In the genomic region with DNA sequence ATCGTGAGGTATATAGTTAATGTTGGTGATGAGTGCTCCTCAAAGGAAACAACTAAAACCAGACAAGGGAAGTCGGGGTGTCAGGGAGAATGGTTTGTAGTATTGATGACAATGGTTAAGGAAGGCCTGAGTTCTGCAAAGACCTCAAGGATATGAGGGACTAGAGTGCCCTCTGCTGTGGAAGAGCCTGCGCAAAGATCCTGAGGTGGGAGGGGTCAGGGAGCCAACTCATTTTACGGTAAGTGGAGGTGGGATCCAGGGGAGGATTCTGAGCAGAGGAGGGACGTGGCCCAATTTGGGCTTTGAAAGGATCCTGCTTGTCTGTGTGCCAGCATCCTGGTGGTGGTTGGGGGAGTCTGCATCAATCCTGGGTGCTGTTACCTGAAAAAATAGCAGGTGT, we compare ENCODE assay signal across 1 cellular context.
TF ChIP-seq lines count a peak whose summit lies in the region.

No MANE protein-coding gene starts in this region.

TF ChIP-seq in GM23338, 12 proteins besides CTCF, POLR2A, EP300 and RAD21:
- TF ChIP-seq STAT1 (IDR thresholded peaks at IDR 0.05; ENCODE audit: unreplicated experiment) (no peak), ZNF114 (CRISPR knock-in tag; IDR thresholded peaks at IDR 0.05) (no peak), JUNB (IDR thresholded peaks at IDR 0.05; ENCODE audit: unreplicated experiment) (no peak), CREB1 (CRISPR knock-in tag; IDR thresholded peaks at IDR 0.05; ENCODE audit: low read depth) (no peak), EZH2 (IDR thresholded peaks at IDR 0.05; ENCODE audit: low read depth, unreplicated experiment) (no peak), POLR2AphosphoS5 (IDR thresholded peaks at IDR 0.05; ENCODE audit: low read depth) (no peak), ETS1 (IDR thresholded peaks at IDR 0.05) (no peak), ZNF462 (CRISPR knock-in tag; IDR thresholded peaks at IDR 0.05) (no peak), EZH2phosphoT487 (IDR thresholded peaks at IDR 0.05; ENCODE audit: unreplicated experiment) (no peak), NANOG (IDR thresholded peaks at IDR 0.05; ENCODE audit: borderline replicate concordance) (no peak), ZNF331 (CRISPR knock-in tag; IDR thresholded peaks at IDR 0.05; ENCODE audit: low read depth) (no peak)
- TF ChIP-seq, protein P1, sequence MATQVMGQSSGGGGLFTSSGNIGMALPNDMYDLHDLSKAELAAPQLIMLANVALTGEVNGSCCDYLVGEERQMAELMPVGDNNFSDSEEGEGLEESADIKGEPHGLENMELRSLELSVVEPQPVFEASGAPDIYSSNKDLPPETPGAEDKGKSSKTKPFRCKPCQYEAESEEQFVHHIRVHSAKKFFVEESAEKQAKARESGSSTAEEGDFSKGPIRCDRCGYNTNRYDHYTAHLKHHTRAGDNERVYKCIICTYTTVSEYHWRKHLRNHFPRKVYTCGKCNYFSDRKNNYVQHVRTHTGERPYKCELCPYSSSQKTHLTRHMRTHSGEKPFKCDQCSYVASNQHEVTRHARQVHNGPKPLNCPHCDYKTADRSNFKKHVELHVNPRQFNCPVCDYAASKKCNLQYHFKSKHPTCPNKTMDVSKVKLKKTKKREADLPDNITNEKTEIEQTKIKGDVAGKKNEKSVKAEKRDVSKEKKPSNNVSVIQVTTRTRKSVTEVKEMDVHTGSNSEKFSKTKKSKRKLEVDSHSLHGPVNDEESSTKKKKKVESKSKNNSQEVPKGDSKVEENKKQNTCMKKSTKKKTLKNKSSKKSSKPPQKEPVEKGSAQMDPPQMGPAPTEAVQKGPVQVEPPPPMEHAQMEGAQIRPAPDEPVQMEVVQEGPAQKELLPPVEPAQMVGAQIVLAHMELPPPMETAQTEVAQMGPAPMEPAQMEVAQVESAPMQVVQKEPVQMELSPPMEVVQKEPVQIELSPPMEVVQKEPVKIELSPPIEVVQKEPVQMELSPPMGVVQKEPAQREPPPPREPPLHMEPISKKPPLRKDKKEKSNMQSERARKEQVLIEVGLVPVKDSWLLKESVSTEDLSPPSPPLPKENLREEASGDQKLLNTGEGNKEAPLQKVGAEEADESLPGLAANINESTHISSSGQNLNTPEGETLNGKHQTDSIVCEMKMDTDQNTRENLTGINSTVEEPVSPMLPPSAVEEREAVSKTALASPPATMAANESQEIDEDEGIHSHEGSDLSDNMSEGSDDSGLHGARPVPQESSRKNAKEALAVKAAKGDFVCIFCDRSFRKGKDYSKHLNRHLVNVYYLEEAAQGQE (IDR thresholded peaks at IDR 0.05; ENCODE audit: unreplicated experiment) = no peak
TF ChIP-seq in GM23338: peak in this region for 0.
